Comparison of ENCODE assay signal across 8 cellular contexts in the genomic region with DNA sequence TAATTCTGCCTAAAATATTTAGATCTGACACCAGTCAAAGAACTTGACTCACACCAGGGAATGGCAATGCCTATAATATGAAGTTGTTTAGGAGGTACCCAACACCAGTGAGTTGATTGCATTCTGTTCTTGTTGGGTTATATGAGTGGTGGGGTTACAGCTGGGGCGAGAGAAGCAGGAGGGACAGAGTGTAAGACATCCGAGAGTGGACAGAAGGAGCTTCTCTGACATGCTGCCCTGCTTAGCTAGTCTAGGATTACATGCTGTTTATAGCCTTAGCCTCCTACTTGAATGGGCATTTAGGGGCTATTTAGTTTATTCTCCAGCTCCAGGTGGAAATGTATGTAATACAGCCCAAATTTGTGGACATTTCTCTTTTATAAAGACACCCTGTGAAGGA.
"Had no signal": no experiment of that assay in that cellular context is flagged by ENCODE, and none has a peak within 500 bp of the region (broad histone marks: within the 10 kb centered on the region; RNA-seq: fewer than 3 reads in every experiment).

No MANE protein-coding gene starts in this region.

- DNase-seq: GM23248, GOT3, H7, H9, HCEC 1CT, HFFc6 had no signal

- ATAC-seq: GM23338, HCT116 had no signal
